In genomic region chr7:21429786-21430574, GRCh38 we compare ENCODE assay signal across 12 cellular contexts. TPM values are rescaled to one million over a fixed set of nuclear protein-coding genes. Genes with fewer than 3 reads are reported as not detected.
DNase-seq lines count a peak whose midpoint lies in the region; ATAC-seq and TF ChIP-seq lines count a peak whose summit lies in the region.
"Had no signal": no experiment of that assay in that cellular context is flagged by ENCODE, and none has a peak within 500 bp of the region (broad histone marks: within the 10 kb centered on the region; RNA-seq: fewer than 3 reads in every experiment).

No MANE protein-coding gene starts in this region.

- TF ChIP-seq CTCF in nephron (IDR thresholded peaks at IDR 0.05; ENCODE audit: unreplicated experiment in 3 of 3), result no peak

- 64% methylated on average over 8 of the region's 8 CpGs for WGBS in right cardiac atrium

- H3K27ac ChIP-seq in CD8-positive, alpha-beta memory T cell (ENCODE audit: low read depth, low read length), result no peak overlapping the region
- H3K27ac ChIP-seq in right cardiac atrium (ENCODE audit: low read length), result no peak overlapping the region
- H3K27ac ChIP-seq: RWPE1 had no signal

- no peaks in the 10 kb centered on the region for H3K27me3 Mint-ChIP-seq in CD8-positive, alpha-beta memory T cell
- no peaks in the 10 kb centered on the region for H3K27me3 Mint-ChIP-seq in activated naive CD8-positive, alpha-beta T cell
- H3K27me3 Mint-ChIP-seq in nephron (ENCODE audit: low read depth), result no peaks in the 10 kb centered on the region

- peak overlapping the region; percentile 91 to 100 (median 98) for H3K4me3 Mint-ChIP-seq in CD8-positive, alpha-beta memory T cell
- H3K4me3 Mint-ChIP-seq in activated naive CD8-positive, alpha-beta T cell, result peak overlapping the region; percentile 98
- H3K4me3 Mint-ChIP-seq in nephron, result peak overlapping the region; percentile 96 to 99 (median 98)

- H3K36me3 ChIP-seq in CD8-positive, alpha-beta memory T cell (ENCODE audit: insufficient read depth, low read length), result peaks cover 6% of the 10 kb centered on the region
- no peaks in the 10 kb centered on the region for H3K36me3 ChIP-seq in HAP-1 (replicated peaks)

- H3K4me1 Mint-ChIP-seq in CD8-positive, alpha-beta memory T cell, result peaks cover 64 to 78% (median 78%) of the 10 kb centered on the region in 3 donors
- peaks cover 69% of the 10 kb centered on the region for H3K4me1 Mint-ChIP-seq in activated naive CD8-positive, alpha-beta T cell (ENCODE audit: low read depth)
- H3K4me1 Mint-ChIP-seq in nephron, result peaks cover 34% of the 10 kb centered on the region

- CTCF ChIA-PET in CD8-positive, alpha-beta memory T cell (lab: Charles Lee), result interaction anchor here (1.0 kb wide), 1 partner anchor 168 kb away, joined by 3 read pairs; no protein-coding TSS in a partner anchor

- in situ Hi-C loops in HAP-1 (cut with MboI; ENCODE audit: low sequenced_read_pairs), result no loop called here

- no peak for DNase-seq in CD8-positive, alpha-beta memory T cell
- DNase-seq in HUDEP-2 (lab: John Stamatoyannopoulos, UW; ENCODE audit: unreplicated experiment in 76 of 76), result peak in 58 of 76 experiments; percentile 11 to 72 (median 41)
- DNase-seq in HAP-1 (ENCODE audit: low spot score in 2 of 2), result no peak
- no peak for DNase-seq in 8988T
- no peak for DNase-seq in right cardiac atrium
- DNase-seq: activated CD4-positive, alpha-beta T cell treated with anti-CD3 and anti-CD28 coated beads for 1 hour; H7; NCI-H1417 treated with DMSO at 0.1 percent for 48 hours had no signal

- no peaks in the 10 kb centered on the region for H3K9me3 ChIP-seq in CD8-positive, alpha-beta memory T cell (ENCODE audit: low read length)
- H3K9me3 ChIP-seq in HAP-1, result no peaks in the 10 kb centered on the region
- no peaks in the 10 kb centered on the region for H3K9me3 ChIP-seq in right cardiac atrium (ENCODE audit: control insufficient read depth, low read length)

- ATAC-seq in GM21786 (IDR thresholded peaks at IDR 0.05; ENCODE audit: unreplicated experiment) (no peak), right cardiac atrium (no peak)

- H3K27me3 ChIP-seq in CD8-positive, alpha-beta memory T cell (ENCODE audit: insufficient read depth, low read length, poor library complexity, severe bottlenecking), result no peaks in the 10 kb centered on the region
- H3K27me3 ChIP-seq in HAP-1 (ENCODE audit: low read depth) (no peaks in the 10 kb centered on the region), right cardiac atrium (ENCODE audit: control insufficient read depth, insufficient read depth) (no peaks in the 10 kb centered on the region)

- peak overlapping the region; percentile 92 for H3K4me3 ChIP-seq in CD8-positive, alpha-beta memory T cell (ENCODE audit: low read length)
- H3K4me3 ChIP-seq in HAP-1 (no peak overlapping the region), right cardiac atrium (ENCODE audit: low read length) (no peak overlapping the region)

- peaks cover 57% of the 10 kb centered on the region for H3K4me1 ChIP-seq in CD8-positive, alpha-beta memory T cell (ENCODE audit: insufficient read depth, low read length)
- H3K4me1 ChIP-seq in HAP-1, result peaks cover 24% of the 10 kb centered on the region
- H3K4me1 ChIP-seq in right cardiac atrium (ENCODE audit: control insufficient read depth, insufficient read depth, low read length), result peaks cover 12% of the 10 kb centered on the region

- POLR2A ChIA-PET in CD8-positive, alpha-beta memory T cell (lab: Charles Lee), result interaction anchor here (1.4 kb wide), 1 partner anchor 91 kb away, joined by 4 read pairs; no protein-coding TSS in a partner anchor

- H3K36me3 Mint-ChIP-seq in CD8-positive, alpha-beta memory T cell, result peaks cover 8 to 51% (median 14%) of the 10 kb centered on the region in 3 donors
- H3K36me3 Mint-ChIP-seq in activated naive CD8-positive, alpha-beta T cell, result peaks cover 20% of the 10 kb centered on the region
- H3K36me3 Mint-ChIP-seq in nephron (ENCODE audit: low read depth), result peaks cover 3% of the 10 kb centered on the region

- H3K27ac Mint-ChIP-seq in CD8-positive, alpha-beta memory T cell, result peak overlapping the region in 5 of 8 donors; percentile 52 to 98 (median 87)
- peak overlapping the region; percentile 66 for H3K27ac Mint-ChIP-seq in activated naive CD8-positive, alpha-beta T cell
- peak overlapping the region; percentile 66 to 95 (median 92) for H3K27ac Mint-ChIP-seq in nephron

- H3K9me3 Mint-ChIP-seq in CD8-positive, alpha-beta memory T cell, result no peaks in the 10 kb centered on the region
- H3K9me3 Mint-ChIP-seq in activated naive CD8-positive, alpha-beta T cell (ENCODE audit: low read depth), result no peaks in the 10 kb centered on the region
- no peaks in the 10 kb centered on the region for H3K9me3 Mint-ChIP-seq in nephron

- intact Hi-C loops in right cardiac atrium (cut with DNase I), result no loop called here

RNA-seq across cellular contexts. Expression of gene SP4, which starts 2.1 kb away (rescaled TPM):
- total RNA-seq in CD8-positive, alpha-beta memory T cell, result 10 to 100 TPM; 20.0 to 22.2 TPM
- 14.1 TPM for polyA plus RNA-seq in CD8-positive, alpha-beta memory T cell
- 10 to 100 TPM in 2 of 4 donors, 1 to 10 TPM in 2; 8.5 to 10.9 (median 10.2) TPM for total RNA-seq in right cardiac atrium
- polyA plus RNA-seq in right cardiac atrium, result 3.1 TPM

Comparison
In these comparisons a context has a peak if more than half of its experiments do, and no peak if none do; other contexts are left out.
1. DNase-seq: peak in HUDEP-2 (58 of 76); none in CD8-positive, alpha-beta memory T cell (0 of 5), HAP-1 (0 of 2), 8988T (single experiment) and right cardiac atrium (0 of 3).
2. Peak in every context shown above with its lines, with median percentiles within 50 percentile points of each other: H3K27ac Mint-ChIP-seq and H3K4me3 Mint-ChIP-seq.